Comparison of ENCODE assay signal across 1 cellular context in genomic region chr11:2837096-2837601, GRCh38.
A peak's percentile ranks its signal among the peaks of the same experiment; 100 is the strongest.
TF ChIP-seq lines count a peak whose summit lies in the region.

No MANE protein-coding gene starts in this region.

TF ChIP-seq in K562, 482 proteins besides CTCF, POLR2A, EP300 and RAD21 (continued from another document and continues in another):
- TF ChIP-seq, protein P1, sequence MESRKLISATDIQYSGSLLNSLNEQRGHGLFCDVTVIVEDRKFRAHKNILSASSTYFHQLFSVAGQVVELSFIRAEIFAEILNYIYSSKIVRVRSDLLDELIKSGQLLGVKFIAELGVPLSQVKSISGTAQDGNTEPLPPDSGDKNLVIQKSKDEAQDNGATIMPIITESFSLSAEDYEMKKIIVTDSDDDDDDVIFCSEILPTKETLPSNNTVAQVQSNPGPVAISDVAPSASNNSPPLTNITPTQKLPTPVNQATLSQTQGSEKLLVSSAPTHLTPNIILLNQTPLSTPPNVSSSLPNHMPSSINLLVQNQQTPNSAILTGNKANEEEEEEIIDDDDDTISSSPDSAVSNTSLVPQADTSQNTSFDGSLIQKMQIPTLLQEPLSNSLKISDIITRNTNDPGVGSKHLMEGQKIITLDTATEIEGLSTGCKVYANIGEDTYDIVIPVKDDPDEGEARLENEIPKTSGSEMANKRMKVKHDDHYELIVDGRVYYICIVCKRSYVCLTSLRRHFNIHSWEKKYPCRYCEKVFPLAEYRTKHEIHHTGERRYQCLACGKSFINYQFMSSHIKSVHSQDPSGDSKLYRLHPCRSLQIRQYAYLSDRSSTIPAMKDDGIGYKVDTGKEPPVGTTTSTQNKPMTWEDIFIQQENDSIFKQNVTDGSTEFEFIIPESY (CRISPR knock-in tag; IDR thresholded peaks at IDR 0.05) = 0 out of 2 replicates have a peak, but pooled peaks have one; percentile 17
- TF ChIP-seq, protein P2, sequence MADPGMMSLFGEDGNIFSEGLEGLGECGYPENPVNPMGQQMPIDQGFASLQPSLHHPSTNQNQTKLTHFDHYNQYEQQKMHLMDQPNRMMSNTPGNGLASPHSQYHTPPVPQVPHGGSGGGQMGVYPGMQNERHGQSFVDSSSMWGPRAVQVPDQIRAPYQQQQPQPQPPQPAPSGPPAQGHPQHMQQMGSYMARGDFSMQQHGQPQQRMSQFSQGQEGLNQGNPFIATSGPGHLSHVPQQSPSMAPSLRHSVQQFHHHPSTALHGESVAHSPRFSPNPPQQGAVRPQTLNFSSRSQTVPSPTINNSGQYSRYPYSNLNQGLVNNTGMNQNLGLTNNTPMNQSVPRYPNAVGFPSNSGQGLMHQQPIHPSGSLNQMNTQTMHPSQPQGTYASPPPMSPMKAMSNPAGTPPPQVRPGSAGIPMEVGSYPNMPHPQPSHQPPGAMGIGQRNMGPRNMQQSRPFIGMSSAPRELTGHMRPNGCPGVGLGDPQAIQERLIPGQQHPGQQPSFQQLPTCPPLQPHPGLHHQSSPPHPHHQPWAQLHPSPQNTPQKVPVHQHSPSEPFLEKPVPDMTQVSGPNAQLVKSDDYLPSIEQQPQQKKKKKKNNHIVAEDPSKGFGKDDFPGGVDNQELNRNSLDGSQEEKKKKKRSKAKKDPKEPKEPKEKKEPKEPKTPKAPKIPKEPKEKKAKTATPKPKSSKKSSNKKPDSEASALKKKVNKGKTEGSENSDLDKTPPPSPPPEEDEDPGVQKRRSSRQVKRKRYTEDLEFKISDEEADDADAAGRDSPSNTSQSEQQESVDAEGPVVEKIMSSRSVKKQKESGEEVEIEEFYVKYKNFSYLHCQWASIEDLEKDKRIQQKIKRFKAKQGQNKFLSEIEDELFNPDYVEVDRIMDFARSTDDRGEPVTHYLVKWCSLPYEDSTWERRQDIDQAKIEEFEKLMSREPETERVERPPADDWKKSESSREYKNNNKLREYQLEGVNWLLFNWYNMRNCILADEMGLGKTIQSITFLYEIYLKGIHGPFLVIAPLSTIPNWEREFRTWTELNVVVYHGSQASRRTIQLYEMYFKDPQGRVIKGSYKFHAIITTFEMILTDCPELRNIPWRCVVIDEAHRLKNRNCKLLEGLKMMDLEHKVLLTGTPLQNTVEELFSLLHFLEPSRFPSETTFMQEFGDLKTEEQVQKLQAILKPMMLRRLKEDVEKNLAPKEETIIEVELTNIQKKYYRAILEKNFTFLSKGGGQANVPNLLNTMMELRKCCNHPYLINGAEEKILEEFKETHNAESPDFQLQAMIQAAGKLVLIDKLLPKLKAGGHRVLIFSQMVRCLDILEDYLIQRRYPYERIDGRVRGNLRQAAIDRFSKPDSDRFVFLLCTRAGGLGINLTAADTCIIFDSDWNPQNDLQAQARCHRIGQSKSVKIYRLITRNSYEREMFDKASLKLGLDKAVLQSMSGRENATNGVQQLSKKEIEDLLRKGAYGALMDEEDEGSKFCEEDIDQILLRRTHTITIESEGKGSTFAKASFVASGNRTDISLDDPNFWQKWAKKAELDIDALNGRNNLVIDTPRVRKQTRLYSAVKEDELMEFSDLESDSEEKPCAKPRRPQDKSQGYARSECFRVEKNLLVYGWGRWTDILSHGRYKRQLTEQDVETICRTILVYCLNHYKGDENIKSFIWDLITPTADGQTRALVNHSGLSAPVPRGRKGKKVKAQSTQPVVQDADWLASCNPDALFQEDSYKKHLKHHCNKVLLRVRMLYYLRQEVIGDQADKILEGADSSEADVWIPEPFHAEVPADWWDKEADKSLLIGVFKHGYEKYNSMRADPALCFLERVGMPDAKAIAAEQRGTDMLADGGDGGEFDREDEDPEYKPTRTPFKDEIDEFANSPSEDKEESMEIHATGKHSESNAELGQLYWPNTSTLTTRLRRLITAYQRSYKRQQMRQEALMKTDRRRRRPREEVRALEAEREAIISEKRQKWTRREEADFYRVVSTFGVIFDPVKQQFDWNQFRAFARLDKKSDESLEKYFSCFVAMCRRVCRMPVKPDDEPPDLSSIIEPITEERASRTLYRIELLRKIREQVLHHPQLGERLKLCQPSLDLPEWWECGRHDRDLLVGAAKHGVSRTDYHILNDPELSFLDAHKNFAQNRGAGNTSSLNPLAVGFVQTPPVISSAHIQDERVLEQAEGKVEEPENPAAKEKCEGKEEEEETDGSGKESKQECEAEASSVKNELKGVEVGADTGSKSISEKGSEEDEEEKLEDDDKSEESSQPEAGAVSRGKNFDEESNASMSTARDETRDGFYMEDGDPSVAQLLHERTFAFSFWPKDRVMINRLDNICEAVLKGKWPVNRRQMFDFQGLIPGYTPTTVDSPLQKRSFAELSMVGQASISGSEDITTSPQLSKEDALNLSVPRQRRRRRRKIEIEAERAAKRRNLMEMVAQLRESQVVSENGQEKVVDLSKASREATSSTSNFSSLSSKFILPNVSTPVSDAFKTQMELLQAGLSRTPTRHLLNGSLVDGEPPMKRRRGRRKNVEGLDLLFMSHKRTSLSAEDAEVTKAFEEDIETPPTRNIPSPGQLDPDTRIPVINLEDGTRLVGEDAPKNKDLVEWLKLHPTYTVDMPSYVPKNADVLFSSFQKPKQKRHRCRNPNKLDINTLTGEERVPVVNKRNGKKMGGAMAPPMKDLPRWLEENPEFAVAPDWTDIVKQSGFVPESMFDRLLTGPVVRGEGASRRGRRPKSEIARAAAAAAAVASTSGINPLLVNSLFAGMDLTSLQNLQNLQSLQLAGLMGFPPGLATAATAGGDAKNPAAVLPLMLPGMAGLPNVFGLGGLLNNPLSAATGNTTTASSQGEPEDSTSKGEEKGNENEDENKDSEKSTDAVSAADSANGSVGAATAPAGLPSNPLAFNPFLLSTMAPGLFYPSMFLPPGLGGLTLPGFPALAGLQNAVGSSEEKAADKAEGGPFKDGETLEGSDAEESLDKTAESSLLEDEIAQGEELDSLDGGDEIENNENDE (IDR thresholded peaks at IDR 0.05; ENCODE audit: low read depth, low read length) = no peak
- TF ChIP-seq, protein P3, sequence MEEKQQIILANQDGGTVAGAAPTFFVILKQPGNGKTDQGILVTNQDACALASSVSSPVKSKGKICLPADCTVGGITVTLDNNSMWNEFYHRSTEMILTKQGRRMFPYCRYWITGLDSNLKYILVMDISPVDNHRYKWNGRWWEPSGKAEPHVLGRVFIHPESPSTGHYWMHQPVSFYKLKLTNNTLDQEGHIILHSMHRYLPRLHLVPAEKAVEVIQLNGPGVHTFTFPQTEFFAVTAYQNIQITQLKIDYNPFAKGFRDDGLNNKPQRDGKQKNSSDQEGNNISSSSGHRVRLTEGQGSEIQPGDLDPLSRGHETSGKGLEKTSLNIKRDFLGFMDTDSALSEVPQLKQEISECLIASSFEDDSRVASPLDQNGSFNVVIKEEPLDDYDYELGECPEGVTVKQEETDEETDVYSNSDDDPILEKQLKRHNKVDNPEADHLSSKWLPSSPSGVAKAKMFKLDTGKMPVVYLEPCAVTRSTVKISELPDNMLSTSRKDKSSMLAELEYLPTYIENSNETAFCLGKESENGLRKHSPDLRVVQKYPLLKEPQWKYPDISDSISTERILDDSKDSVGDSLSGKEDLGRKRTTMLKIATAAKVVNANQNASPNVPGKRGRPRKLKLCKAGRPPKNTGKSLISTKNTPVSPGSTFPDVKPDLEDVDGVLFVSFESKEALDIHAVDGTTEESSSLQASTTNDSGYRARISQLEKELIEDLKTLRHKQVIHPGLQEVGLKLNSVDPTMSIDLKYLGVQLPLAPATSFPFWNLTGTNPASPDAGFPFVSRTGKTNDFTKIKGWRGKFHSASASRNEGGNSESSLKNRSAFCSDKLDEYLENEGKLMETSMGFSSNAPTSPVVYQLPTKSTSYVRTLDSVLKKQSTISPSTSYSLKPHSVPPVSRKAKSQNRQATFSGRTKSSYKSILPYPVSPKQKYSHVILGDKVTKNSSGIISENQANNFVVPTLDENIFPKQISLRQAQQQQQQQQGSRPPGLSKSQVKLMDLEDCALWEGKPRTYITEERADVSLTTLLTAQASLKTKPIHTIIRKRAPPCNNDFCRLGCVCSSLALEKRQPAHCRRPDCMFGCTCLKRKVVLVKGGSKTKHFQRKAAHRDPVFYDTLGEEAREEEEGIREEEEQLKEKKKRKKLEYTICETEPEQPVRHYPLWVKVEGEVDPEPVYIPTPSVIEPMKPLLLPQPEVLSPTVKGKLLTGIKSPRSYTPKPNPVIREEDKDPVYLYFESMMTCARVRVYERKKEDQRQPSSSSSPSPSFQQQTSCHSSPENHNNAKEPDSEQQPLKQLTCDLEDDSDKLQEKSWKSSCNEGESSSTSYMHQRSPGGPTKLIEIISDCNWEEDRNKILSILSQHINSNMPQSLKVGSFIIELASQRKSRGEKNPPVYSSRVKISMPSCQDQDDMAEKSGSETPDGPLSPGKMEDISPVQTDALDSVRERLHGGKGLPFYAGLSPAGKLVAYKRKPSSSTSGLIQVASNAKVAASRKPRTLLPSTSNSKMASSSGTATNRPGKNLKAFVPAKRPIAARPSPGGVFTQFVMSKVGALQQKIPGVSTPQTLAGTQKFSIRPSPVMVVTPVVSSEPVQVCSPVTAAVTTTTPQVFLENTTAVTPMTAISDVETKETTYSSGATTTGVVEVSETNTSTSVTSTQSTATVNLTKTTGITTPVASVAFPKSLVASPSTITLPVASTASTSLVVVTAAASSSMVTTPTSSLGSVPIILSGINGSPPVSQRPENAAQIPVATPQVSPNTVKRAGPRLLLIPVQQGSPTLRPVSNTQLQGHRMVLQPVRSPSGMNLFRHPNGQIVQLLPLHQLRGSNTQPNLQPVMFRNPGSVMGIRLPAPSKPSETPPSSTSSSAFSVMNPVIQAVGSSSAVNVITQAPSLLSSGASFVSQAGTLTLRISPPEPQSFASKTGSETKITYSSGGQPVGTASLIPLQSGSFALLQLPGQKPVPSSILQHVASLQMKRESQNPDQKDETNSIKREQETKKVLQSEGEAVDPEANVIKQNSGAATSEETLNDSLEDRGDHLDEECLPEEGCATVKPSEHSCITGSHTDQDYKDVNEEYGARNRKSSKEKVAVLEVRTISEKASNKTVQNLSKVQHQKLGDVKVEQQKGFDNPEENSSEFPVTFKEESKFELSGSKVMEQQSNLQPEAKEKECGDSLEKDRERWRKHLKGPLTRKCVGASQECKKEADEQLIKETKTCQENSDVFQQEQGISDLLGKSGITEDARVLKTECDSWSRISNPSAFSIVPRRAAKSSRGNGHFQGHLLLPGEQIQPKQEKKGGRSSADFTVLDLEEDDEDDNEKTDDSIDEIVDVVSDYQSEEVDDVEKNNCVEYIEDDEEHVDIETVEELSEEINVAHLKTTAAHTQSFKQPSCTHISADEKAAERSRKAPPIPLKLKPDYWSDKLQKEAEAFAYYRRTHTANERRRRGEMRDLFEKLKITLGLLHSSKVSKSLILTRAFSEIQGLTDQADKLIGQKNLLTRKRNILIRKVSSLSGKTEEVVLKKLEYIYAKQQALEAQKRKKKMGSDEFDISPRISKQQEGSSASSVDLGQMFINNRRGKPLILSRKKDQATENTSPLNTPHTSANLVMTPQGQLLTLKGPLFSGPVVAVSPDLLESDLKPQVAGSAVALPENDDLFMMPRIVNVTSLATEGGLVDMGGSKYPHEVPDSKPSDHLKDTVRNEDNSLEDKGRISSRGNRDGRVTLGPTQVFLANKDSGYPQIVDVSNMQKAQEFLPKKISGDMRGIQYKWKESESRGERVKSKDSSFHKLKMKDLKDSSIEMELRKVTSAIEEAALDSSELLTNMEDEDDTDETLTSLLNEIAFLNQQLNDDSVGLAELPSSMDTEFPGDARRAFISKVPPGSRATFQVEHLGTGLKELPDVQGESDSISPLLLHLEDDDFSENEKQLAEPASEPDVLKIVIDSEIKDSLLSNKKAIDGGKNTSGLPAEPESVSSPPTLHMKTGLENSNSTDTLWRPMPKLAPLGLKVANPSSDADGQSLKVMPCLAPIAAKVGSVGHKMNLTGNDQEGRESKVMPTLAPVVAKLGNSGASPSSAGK (IDR thresholded peaks at IDR 0.05) = peak; percentile 55; the same call in 1 of the 2 replicates
- TF ChIP-seq SMC3 (conservative IDR thresholded peaks at IDR 0.05; ENCODE audit: insufficient read depth, low read depth, low read length) (peak; percentile 29; the same call in 1 of the 2 replicates), SP1 (CRISPR knock-in tag; IDR thresholded peaks at IDR 0.05) (0 out of 2 replicates have a peak, but pooled peaks have one; percentile 47), ZNF778 (CRISPR knock-in tag; IDR thresholded peaks at IDR 0.05) (no peak), HCFC1 (IDR thresholded peaks at IDR 0.05; ENCODE audit: low read depth, low read length) (peak; percentile 12; the same call in 1 of the 2 replicates), ZNF589 (CRISPR knock-in tag; IDR thresholded peaks at IDR 0.05; ENCODE audit: low read depth) (no peak), BCLAF1 (IDR thresholded peaks at IDR 0.05; ENCODE audit: borderline replicate concordance in 1 of 2, control insufficient read depth in 1 of 2, low read depth in 2 of 2, low read length in 1 of 2) (no peak), MAZ (CRISPR knock-in tag; conservative IDR thresholded peaks at IDR 0.05 in 1 of 2, IDR thresholded peaks at IDR 0.05 in 1 of 2) (peak; percentile 43 to 66; a peak in 2 of 4 replicates), NRF1 (conservative IDR thresholded peaks at IDR 0.05 in 1 of 2, IDR thresholded peaks at IDR 0.05 in 1 of 2) (peak; percentile 52 to 66; a peak in 3 of 4 replicates), CREB1 (IDR thresholded peaks at IDR 0.05) (no peak), CREB1 (CRISPR knock-in tag; IDR thresholded peaks at IDR 0.05) (0 out of 2 replicates have a peak, but pooled peaks have one; percentile 30), ZNF263 (CRISPR knock-in tag; IDR thresholded peaks at IDR 0.05; ENCODE audit: borderline replicate concordance) (peak; percentile 69; the same call in 1 of the 2 replicates), SRF (CRISPR knock-in tag; IDR thresholded peaks at IDR 0.05) (0 out of 4 replicates have a peak, but pooled peaks of 1 of the 2 experiments have one; percentile 21), CHD1 (IDR thresholded peaks at IDR 0.05; ENCODE audit: low read length) (no peak), MAX (CRISPR knock-in tag; IDR thresholded peaks at IDR 0.05) (0 out of 2 replicates have a peak, but pooled peaks have one; percentile 1)
- TF ChIP-seq, protein P4, sequence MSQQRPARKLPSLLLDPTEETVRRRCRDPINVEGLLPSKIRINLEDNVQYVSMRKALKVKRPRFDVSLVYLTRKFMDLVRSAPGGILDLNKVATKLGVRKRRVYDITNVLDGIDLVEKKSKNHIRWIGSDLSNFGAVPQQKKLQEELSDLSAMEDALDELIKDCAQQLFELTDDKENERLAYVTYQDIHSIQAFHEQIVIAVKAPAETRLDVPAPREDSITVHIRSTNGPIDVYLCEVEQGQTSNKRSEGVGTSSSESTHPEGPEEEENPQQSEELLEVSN (IDR thresholded peaks at IDR 0.05; ENCODE audit: borderline replicate concordance in 1 of 2, extremely low read depth in 1 of 2, insufficient read depth in 1 of 2, insufficient read length in 1 of 2, low read depth in 1 of 2, low read length in 1 of 2, poor library complexity in 1 of 2, severe bottlenecking in 1 of 2) = peak in 1 of 2 experiments; percentile 24
